19 cellular contexts compared by ENCODE assay signal in the genomic region with DNA sequence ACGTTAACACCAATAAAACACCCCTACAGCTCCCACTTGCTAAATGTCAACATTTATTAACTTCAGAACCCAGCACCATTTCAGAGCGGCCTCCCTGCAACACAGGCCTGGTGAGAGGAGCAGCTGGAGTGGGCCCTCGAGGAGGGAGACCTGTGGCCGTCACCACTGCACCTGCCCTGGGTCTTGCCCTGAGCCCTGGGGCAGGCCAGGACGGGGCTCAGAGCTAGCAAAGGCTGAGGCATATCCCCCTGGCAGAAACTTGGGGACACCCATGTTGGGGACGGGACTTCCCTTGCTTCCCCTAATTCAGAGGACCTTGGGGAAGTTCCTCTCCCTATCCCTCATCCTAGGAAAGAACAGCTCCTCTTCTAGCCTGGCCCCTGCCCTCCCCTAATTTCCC.
DNase-seq lines count a peak whose midpoint lies in the region; TF ChIP-seq lines count a peak whose summit lies in the region.
"Had no signal": no experiment of that assay in that cellular context is flagged by ENCODE, and none has a peak within 500 bp of the region (broad histone marks: within the 10 kb centered on the region; RNA-seq: fewer than 3 reads in every experiment).

No MANE protein-coding gene starts in this region.

- H3K18ac ChIP-seq in neuronal stem cell (ENCODE audit: low read length): peak overlapping the region; percentile 54

- no peaks in the 10 kb centered on the region for H3K4me1 Mint-ChIP-seq in type B pancreatic cell (ENCODE audit: unreplicated experiment)
- H3K4me1 Mint-ChIP-seq: B cell had no signal

- no peak overlapping the region for H2AFZ ChIP-seq in neuronal stem cell (ENCODE audit: low read length)

- in situ Hi-C loops in KBM-7 (cut with MboI; ENCODE audit: low pct_unique_long_range_greater_than_20kb, low sequenced_read_pairs): no loop called here

- peaks cover 0 to 4% (median 0%) of the 10 kb centered on the region in 3 experiments for H3K27me3 ChIP-seq in neuronal stem cell (ENCODE audit: control insufficient read depth in 3 of 3, insufficient read depth in 3 of 3, low read depth in 1 of 3, low read length in 3 of 3)
- H3K27me3 ChIP-seq in breast epithelium: no peaks in the 10 kb centered on the region
- H3K27me3 ChIP-seq: BLaER1 treated with 17β-estradiol and CSF1 and Interleukin-3, amounts not matched to agents 10 nM and 100 nM had no signal

- no peak overlapping the region for H3K4me3 Mint-ChIP-seq in type B pancreatic cell
- H3K4me3 Mint-ChIP-seq: B cell; CD4-positive, alpha-beta T cell; CD8-positive, alpha-beta T cell had no signal

- no peak for TF ChIP-seq CTCF in type B pancreatic cell (conservative IDR thresholded peaks at IDR 0.05)
- no peak for TF ChIP-seq CTCF in breast epithelium (IDR thresholded peaks at IDR 0.05)

- H3K23ac ChIP-seq in neuronal stem cell (ENCODE audit: low read depth, low read length, poor library complexity): no peak overlapping the region

- H4K91ac ChIP-seq in neuronal stem cell (ENCODE audit: low read depth, low read length, poor library complexity): no peak overlapping the region

- H2AK5ac ChIP-seq in neuronal stem cell (ENCODE audit: low read depth, low read length): no peak overlapping the region

- H3K27ac ChIP-seq in neuronal stem cell (replicated peaks; ENCODE audit: low read length) (no peak overlapping the region), breast epithelium (no peak overlapping the region)
- H3K27ac ChIP-seq: 22Rv1; A549; BLaER1 treated with 17β-estradiol and CSF1 and Interleukin-3, amounts not matched to agents 10 nM and 100 nM; C4-2B had no signal

- no peaks in the 10 kb centered on the region for H3K36me3 Mint-ChIP-seq in type B pancreatic cell
- H3K36me3 Mint-ChIP-seq: CD8-positive, alpha-beta T cell had no signal

- H3K9ac ChIP-seq in neuronal stem cell (ENCODE audit: low read depth, low read length, poor library complexity): no peak overlapping the region
- H3K9ac ChIP-seq: BLaER1 treated with 17β-estradiol and CSF1 and Interleukin-3, amounts not matched to agents 10 nM and 100 nM had no signal

- no CpG with 5 or more reads among the region's 6 CpGs for WGBS in neuronal stem cell (ENCODE audit: extremely low coverage in 2 of 2, insufficient read length in 2 of 2, insufficient replicate concordance in 1 of 2), 2 donors

- H3K4me1 ChIP-seq in neuronal stem cell (ENCODE audit: control insufficient read depth in 2 of 2, insufficient read depth in 1 of 2, low read depth in 1 of 2, low read length in 2 of 2) (no peaks in the 10 kb centered on the region), breast epithelium (no peaks in the 10 kb centered on the region)
- H3K4me1 ChIP-seq: A549; BLaER1 treated with 17β-estradiol and CSF1 and Interleukin-3, amounts not matched to agents 10 nM and 100 nM; Caco-2 had no signal

- H3K36me3 ChIP-seq in neuronal stem cell (replicated peaks in 1 of 2; ENCODE audit: control insufficient read depth in 2 of 2, insufficient read depth in 2 of 2, low read length in 2 of 2): no peaks in the 10 kb centered on the region
- no peaks in the 10 kb centered on the region for H3K36me3 ChIP-seq in breast epithelium
- H3K36me3 ChIP-seq: BLaER1 treated with 17β-estradiol and CSF1 and Interleukin-3, amounts not matched to agents 10 nM and 100 nM had no signal

- no peaks in the 10 kb centered on the region for H3K79me1 ChIP-seq in neuronal stem cell (ENCODE audit: low read depth, low read length)

- H2BK15ac ChIP-seq in neuronal stem cell (ENCODE audit: low read length): no peak overlapping the region

- TF ChIP-seq POLR2A in breast epithelium (IDR thresholded peaks at IDR 0.05): no peak

- peaks cover 24% of the 10 kb centered on the region for H3K27me3 Mint-ChIP-seq in type B pancreatic cell

- H3K4me3 ChIP-seq in neuronal stem cell (ENCODE audit: low read length in 2 of 2): no peak overlapping the region
- H3K4me3 ChIP-seq in breast epithelium: no peak overlapping the region
- H3K4me3 ChIP-seq: A549; BLaER1 treated with 17β-estradiol and CSF1 and Interleukin-3, amounts not matched to agents 10 nM and 100 nM had no signal

- H3K9me3 ChIP-seq in neuronal stem cell (replicated peaks in 1 of 2; ENCODE audit: control insufficient read depth in 2 of 2, insufficient read depth in 1 of 2, low read depth in 1 of 2, low read length in 2 of 2) (peaks cover 1 to 4% of the 10 kb centered on the region in 2 donors), breast epithelium (peaks cover 7% of the 10 kb centered on the region in 2 donors)
- H3K9me3 ChIP-seq: A549 had no signal

- no peak overlapping the region for H4K8ac ChIP-seq in neuronal stem cell (ENCODE audit: low read depth, low read length)

- H3K4ac ChIP-seq in neuronal stem cell (ENCODE audit: low read length): no peak overlapping the region

- DNase-seq in SK-N-DZ (ENCODE audit: low spot score): peak; percentile 4
- peak; percentile 25 for DNase-seq in left kidney (ENCODE audit: low read depth, low spot score)
- no peak for DNase-seq in neuronal stem cell (ENCODE audit: low spot score)
- peak; percentile 57 for DNase-seq in type B pancreatic cell (ENCODE audit: extremely low spot score, unreplicated experiment)
- DNase-seq in KBM-7: no peak
- DNase-seq in NCI-H748 (lab: John Stamatoyannopoulos, UW; ENCODE audit: unreplicated experiment): no peak
- no peak for DNase-seq in breast epithelium (ENCODE audit: low spot score in 2 of 2)
- DNase-seq: AML-193; Caco-2; Calu3; CD4-positive, alpha-beta T cell; CD8-positive, alpha-beta T cell; DMS79 treated with DMSO at 0.1 percent for 48 hours; GF-D8 had no signal

- intact Hi-C loops in breast epithelium (cut with DNase I; ENCODE audit: low total_unique reads): no loop called here

- H2BK12ac ChIP-seq in neuronal stem cell (ENCODE audit: low read length): no peak overlapping the region

- H2BK5ac ChIP-seq in neuronal stem cell (ENCODE audit: low read length): no peak overlapping the region

- peak overlapping the region; percentile 91 for H3K14ac ChIP-seq in neuronal stem cell (ENCODE audit: low read length)

- no peak overlapping the region for H3K27ac Mint-ChIP-seq in type B pancreatic cell
- H3K27ac Mint-ChIP-seq: B cell; CD4-positive, alpha-beta T cell; CD8-positive, alpha-beta T cell had no signal

- no peak overlapping the region for H2BK120ac ChIP-seq in neuronal stem cell (ENCODE audit: low read depth, low read length)

- H3K4me2 ChIP-seq in neuronal stem cell (ENCODE audit: insufficient read depth, low read length, poor library complexity, severe bottlenecking): no peak overlapping the region
- H3K4me2 ChIP-seq: A549; BLaER1 treated with 17β-estradiol and CSF1 and Interleukin-3, amounts not matched to agents 10 nM and 100 nM had no signal

- H3K9me3 Mint-ChIP-seq in type B pancreatic cell: peaks cover 4% of the 10 kb centered on the region

Comparison
In these comparisons a context has a peak if more than half of its experiments do, and no peak if none do; other contexts are left out.
1. DNase-seq: peak in SK-N-DZ (single experiment), left kidney (single experiment) and type B pancreatic cell (single experiment); none in neuronal stem cell (single experiment), KBM-7 (single experiment), NCI-H748 (single experiment) and breast epithelium (0 of 2).